In the genomic region with DNA sequence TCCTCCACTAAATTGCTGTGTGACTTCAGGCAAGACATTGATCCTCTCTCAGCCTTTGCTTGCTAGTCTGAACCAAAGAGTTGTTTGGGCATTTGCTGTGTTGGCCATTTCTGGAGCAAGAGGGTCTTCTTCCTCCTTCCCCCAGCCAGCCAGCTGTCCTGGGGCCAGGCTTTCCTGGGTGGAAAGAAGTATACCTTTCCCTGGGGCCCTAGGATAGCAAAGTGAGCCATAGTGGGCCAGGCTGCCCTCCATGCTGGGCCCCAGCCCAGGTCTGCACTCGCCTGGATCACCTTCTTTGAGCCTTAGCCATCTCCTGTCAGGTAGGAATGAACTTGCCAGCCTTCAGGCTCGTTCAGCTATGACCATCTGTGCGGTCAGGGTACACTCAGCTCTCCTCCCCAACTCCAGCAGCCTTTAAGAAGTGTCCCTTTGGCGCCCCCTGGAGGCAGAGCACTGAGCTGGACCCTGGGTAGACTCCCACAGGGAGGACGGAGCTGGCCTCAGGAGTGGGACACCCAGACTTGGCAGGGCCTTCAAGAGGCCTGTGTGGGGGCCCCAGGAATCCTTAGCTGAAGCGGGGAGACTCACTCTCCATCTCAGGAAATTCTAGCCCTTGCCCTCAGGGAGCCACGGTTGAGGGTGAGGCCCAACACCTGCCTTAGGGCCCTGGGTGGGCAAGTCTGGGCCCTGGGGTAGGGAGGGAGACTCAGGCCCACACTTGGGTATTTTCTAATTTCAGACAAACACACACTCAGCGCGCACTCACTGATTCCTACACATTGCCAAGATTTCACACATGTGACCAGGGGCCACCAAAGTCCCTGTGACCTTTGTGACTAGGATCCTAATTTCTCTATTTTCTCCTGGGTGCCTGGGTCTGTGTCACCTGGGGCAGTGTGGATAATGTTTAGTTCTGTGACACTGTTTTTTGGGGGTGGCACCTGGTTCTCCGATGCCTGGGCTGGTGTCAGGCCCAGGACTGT, we compare ENCODE assay signal across 8 cellular contexts. TPM values are rescaled to one million over a fixed set of nuclear protein-coding genes. Genes with fewer than 3 reads are reported as not detected.
DNase-seq lines count a peak whose midpoint lies in the region; ATAC-seq lines count a peak whose summit lies in the region.

No MANE protein-coding gene starts in this region.

- H3K9me3 ChIP-seq in T-helper 17 cell (ENCODE audit: control insufficient read depth, low read length, poor library complexity, severe bottlenecking) (no peaks in the 10 kb centered on the region), right cardiac atrium (ENCODE audit: control insufficient read depth, low read length) (no peaks in the 10 kb centered on the region)

- no peaks in the 10 kb centered on the region for H3K4me1 Mint-ChIP-seq in T-helper 17 cell

- H3K4me3 ChIP-seq in right cardiac atrium (ENCODE audit: low read length): no peak overlapping the region

- ATAC-seq in GM21529 (IDR thresholded peaks at IDR 0.05; ENCODE audit: unreplicated experiment): peak; percentile 78
- peak; percentile 93 for ATAC-seq in T-helper 17 cell
- ATAC-seq in right cardiac atrium: peak; percentile 91 to 93
- ATAC-seq in sciatic nerve: peak; percentile 96

- DNase-seq in CD1c-positive myeloid dendritic cell (ENCODE audit: extremely low spot score): peak; percentile 89
- peak; percentile 61 for DNase-seq in NCI-H128 (lab: John Stamatoyannopoulos, UW; ENCODE audit: unreplicated experiment)
- DNase-seq in T-helper 17 cell: peak; percentile 60 to 84 (median 67)
- peak in 52 of 58 donors; percentile 11 to 84 (median 46) for DNase-seq in anterior cingulate cortex (lab: John Stamatoyannopoulos, UW)
- peak; percentile 89 to 97 (median 95) for DNase-seq in right cardiac atrium
- peak; percentile 93 for DNase-seq in sciatic nerve (ENCODE audit: low spot score)
- no peak for DNase-seq in GOT3 (lab: John Stamatoyannopoulos, UW)

- no peak overlapping the region for H3K4me3 Mint-ChIP-seq in T-helper 17 cell

- H3K36me3 Mint-ChIP-seq in T-helper 17 cell (ENCODE audit: low read depth): no peaks in the 10 kb centered on the region

- no peak overlapping the region for H3K27ac ChIP-seq in right cardiac atrium (ENCODE audit: low read length)

- H3K27me3 ChIP-seq in right cardiac atrium (ENCODE audit: control insufficient read depth, insufficient read depth): no peaks in the 10 kb centered on the region

- no peak overlapping the region for H3K27ac Mint-ChIP-seq in T-helper 17 cell

- H3K27me3 Mint-ChIP-seq in T-helper 17 cell: peaks cover 14% of the 10 kb centered on the region

- intact Hi-C loops in right cardiac atrium (cut with DNase I) (loop anchor here (1.0 to 5.0 kb wide), 4 partner anchors 37 to 64 kb away; a partner anchor contains a TSS), sciatic nerve (cut with DNase I) (loop anchor here (5.0 kb wide), 1 partner anchor 63 kb away; no protein-coding TSS in a partner anchor)

- WGBS in right cardiac atrium: 33% methylated on average over 10 of the region's 10 CpGs

- H3K4me1 ChIP-seq in right cardiac atrium (ENCODE audit: control insufficient read depth, insufficient read depth, low read length): no peaks in the 10 kb centered on the region

RNA-seq across cellular contexts. Expression of a gene that starts 35.6 kb away (rescaled TPM):
- total RNA-seq in T-helper 17 cell: under 1 TPM; 0.42 to 0.60 TPM
- under 1 TPM in 3 of 4 donors, not detected in 1; 0.09 to 0.25 (median 0.09) TPM for total RNA-seq in right cardiac atrium
- 0.05 TPM for polyA plus RNA-seq in right cardiac atrium
- total RNA-seq in sciatic nerve: 0.31 TPM

RNA-seq across cellular contexts. Expression of a gene that starts 54.1 kb away (rescaled TPM):
- total RNA-seq in T-helper 17 cell (not detected), right cardiac atrium (10 to 100 TPM; 23.0 to 40.7 (median 27.6) TPM), sciatic nerve (81.1 TPM)
- polyA plus RNA-seq in right cardiac atrium: 5.1 TPM

Comparison
In these comparisons a context has a peak if more than half of its experiments do, and no peak if none do; other contexts are left out.
1. RNA of a gene that starts 54.1 kb away (total RNA-seq): 81.1 TPM in sciatic nerve (single experiment) and 23.0 to 40.7 TPM in right cardiac atrium; not detected in T-helper 17 cell; every median in the first group is over 10 times any median in the second.
2. Peak in every context shown above with its lines, with median percentiles within 50 percentile points of each other: ATAC-seq.